Comparison of ENCODE assay signal across 21 cellular contexts in the genomic region with DNA sequence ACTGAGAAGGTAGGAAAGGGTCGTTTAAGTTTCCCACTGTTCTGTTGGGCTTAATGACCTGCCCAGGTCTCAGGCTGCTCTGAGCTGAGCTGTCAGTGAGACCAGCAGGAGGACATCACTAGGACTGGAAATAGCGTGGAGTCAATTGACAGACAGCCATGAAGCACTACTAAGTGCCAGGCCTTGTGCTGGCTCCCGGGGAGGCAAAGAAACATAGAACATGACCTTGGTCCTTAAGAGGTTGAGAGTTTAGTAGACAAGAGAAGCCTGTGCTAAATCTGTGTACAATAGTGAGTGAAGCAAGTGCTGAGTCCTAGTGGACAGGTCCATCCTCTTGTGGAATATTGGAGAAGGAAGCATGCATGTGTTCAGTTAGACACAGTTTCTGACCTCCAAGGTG.
"Had no signal": no experiment of that assay in that cellular context is flagged by ENCODE, and none has a peak within 500 bp of the region (broad histone marks: within the 10 kb centered on the region; RNA-seq: fewer than 3 reads in every experiment).

No MANE protein-coding gene starts in this region.

- H3K4me3 Mint-ChIP-seq: activated naive CD4-positive, alpha-beta T cell treated with anti-CD3 and anti-CD28 coated beads for 36 hours; activated naive CD8-positive, alpha-beta T cell treated with anti-CD3 and anti-CD28 coated beads for 36 hours; activated T-helper 1 cell treated with anti-CD3 and anti-CD28 coated beads, Interleukin-12 subunit alpha, Interleukin-12 subunit beta, Interleukin-2, Interleukin-4 antibody, amounts not matched to agents 30 ng/mL and 10 ng/mL and 1 ng/mL, durations not matched to agents 14 hours and 24 hours and 36 hours; mesothelial cell of epicardium; stimulated activated naive CD8-positive, alpha-beta T cell treated with anti-CD3 and anti-CD28 coated beads, Interleukin-15, Interleukin-2, amounts not matched to agents 100 ng/mL and 50 ng/mL, for 24 hours had no signal

- H3K9me3 ChIP-seq: adrenal gland, body of pancreas, esophagus muscularis mucosa, right lobe of liver had no signal

- H3K27me3 ChIP-seq: adrenal gland, body of pancreas, esophagus muscularis mucosa, foreskin keratinocyte, hepatocyte, right lobe of liver had no signal

- H3K27ac Mint-ChIP-seq: activated naive CD4-positive, alpha-beta T cell treated with anti-CD3 and anti-CD28 coated beads for 36 hours; activated naive CD8-positive, alpha-beta T cell treated with anti-CD3 and anti-CD28 coated beads for 36 hours; activated T-helper 1 cell treated with anti-CD3 and anti-CD28 coated beads, Interleukin-12 subunit alpha, Interleukin-12 subunit beta, Interleukin-2, Interleukin-4 antibody, amounts not matched to agents 30 ng/mL and 10 ng/mL and 1 ng/mL, durations not matched to agents 14 hours and 24 hours and 36 hours; mesothelial cell of epicardium; naive thymus-derived CD4-positive, alpha-beta T cell; stimulated activated naive CD8-positive, alpha-beta T cell treated with anti-CD3 and anti-CD28 coated beads, Interleukin-15, Interleukin-2, amounts not matched to agents 100 ng/mL and 50 ng/mL, for 24 hours had no signal

- DNase-seq: activated CD8-positive, alpha-beta memory T cell treated with anti-CD3 and anti-CD28 coated beads for 24 hours; activated effector memory CD4-positive, alpha-beta T cell treated with anti-CD3 and anti-CD28 coated beads, Interleukin-2, amount 50 U/mL, for 16 hours; aorta; cortex of kidney; foreskin keratinocyte; islet precursor cell; right lobe of liver; stimulated activated CD4-positive, alpha-beta T cell treated with anti-CD3 and anti-CD28 coated beads, Interleukin-12 subunit alpha, Interleukin-12 subunit beta, amount 100 ng/mL, for 4 hours; stimulated activated CD4-positive, alpha-beta T cell treated with anti-CD3 and anti-CD28 coated beads, Interleukin-4, amount 100 ng/mL, for 1 hour had no signal

- H3K4me1 ChIP-seq: adrenal gland, body of pancreas, foreskin keratinocyte, right lobe of liver had no signal

- H2AFZ ChIP-seq: hepatocyte had no signal

- H3K4me3 ChIP-seq: adrenal gland, body of pancreas, esophagus muscularis mucosa, hepatocyte, right lobe of liver, skin epidermis had no signal

- ATAC-seq: body of pancreas; naive thymus-derived CD4-positive, alpha-beta T cell had no signal

- H3K36me3 ChIP-seq: adrenal gland, esophagus muscularis mucosa, right lobe of liver had no signal

- H3K4me2 ChIP-seq: hepatocyte had no signal

- H3K9me3 Mint-ChIP-seq: activated naive CD4-positive, alpha-beta T cell treated with anti-CD3 and anti-CD28 coated beads for 36 hours; activated naive CD8-positive, alpha-beta T cell treated with anti-CD3 and anti-CD28 coated beads for 36 hours; activated T-helper 1 cell treated with anti-CD3 and anti-CD28 coated beads, Interleukin-12 subunit alpha, Interleukin-12 subunit beta, Interleukin-2, Interleukin-4 antibody, amounts not matched to agents 30 ng/mL and 10 ng/mL and 1 ng/mL, durations not matched to agents 14 hours and 24 hours and 36 hours; mesothelial cell of epicardium; naive thymus-derived CD4-positive, alpha-beta T cell; stimulated activated naive CD8-positive, alpha-beta T cell treated with anti-CD3 and anti-CD28 coated beads, Interleukin-15, Interleukin-2, amounts not matched to agents 100 ng/mL and 50 ng/mL, for 24 hours had no signal

- H3K27me3 Mint-ChIP-seq: activated naive CD8-positive, alpha-beta T cell treated with anti-CD3 and anti-CD28 coated beads for 36 hours; stimulated activated naive CD8-positive, alpha-beta T cell treated with anti-CD3 and anti-CD28 coated beads, Interleukin-15, Interleukin-2, amounts not matched to agents 100 ng/mL and 50 ng/mL, for 24 hours had no signal

- H3K27ac ChIP-seq: adrenal gland, body of pancreas, foreskin keratinocyte, hepatocyte, right lobe of liver, skin epidermis, VCaP had no signal

- H3K36me3 Mint-ChIP-seq: activated naive CD8-positive, alpha-beta T cell treated with anti-CD3 and anti-CD28 coated beads for 36 hours; mesothelial cell of epicardium; naive thymus-derived CD4-positive, alpha-beta T cell had no signal
